ENCODE assay signal across 1 cellular context in the genomic region with DNA sequence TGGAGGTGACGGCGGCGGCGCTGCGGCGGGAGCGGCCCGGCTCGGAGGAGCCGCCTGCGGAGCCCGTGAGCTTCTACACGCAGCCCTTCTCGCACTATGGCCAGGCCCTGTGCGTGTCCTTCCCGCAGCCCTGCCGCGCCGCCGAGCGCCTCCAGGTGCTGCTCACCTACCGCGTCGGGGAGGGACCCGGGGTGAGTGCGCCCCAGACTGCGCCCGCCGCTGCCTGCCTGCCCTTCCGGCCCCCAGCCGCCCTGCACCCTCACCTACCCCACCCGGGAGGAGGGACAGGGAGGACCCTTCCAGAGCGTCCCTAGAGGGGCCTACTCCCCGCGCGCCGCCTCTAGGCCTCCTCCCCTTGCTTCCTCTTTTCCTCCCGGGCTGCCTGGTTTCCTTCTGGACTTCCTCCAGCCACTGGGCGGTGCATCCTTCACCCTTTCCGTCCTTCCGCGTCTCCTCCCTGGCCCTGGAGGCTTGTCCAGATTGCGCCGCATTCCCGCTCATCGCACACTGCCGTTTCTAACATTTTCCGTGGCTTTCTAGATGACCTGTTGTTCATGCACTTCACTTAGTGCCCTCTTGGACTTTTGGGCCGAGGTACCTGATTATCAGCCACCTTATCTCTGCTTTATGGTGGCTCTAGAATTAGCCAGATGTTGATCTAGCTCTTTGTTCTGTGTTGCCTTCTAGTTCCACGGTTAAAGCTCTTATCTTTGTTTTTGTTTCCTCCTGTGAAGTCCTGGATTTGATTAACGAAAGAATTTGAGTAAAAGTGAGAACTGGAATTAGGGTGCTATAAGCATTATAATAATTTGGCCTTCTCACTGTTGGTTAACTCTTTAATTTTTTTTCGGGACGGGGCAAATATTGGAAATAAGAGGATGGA.
A peak's percentile ranks its signal among the peaks of the same experiment; 100 is the strongest.
TF ChIP-seq lines count a peak whose summit lies in the region.

No MANE protein-coding gene starts in this region.

TF ChIP-seq in HepG2, 621 proteins besides CTCF, POLR2A, EP300 and RAD21 (continued from another document and continues in another):
- TF ChIP-seq, protein P1, sequence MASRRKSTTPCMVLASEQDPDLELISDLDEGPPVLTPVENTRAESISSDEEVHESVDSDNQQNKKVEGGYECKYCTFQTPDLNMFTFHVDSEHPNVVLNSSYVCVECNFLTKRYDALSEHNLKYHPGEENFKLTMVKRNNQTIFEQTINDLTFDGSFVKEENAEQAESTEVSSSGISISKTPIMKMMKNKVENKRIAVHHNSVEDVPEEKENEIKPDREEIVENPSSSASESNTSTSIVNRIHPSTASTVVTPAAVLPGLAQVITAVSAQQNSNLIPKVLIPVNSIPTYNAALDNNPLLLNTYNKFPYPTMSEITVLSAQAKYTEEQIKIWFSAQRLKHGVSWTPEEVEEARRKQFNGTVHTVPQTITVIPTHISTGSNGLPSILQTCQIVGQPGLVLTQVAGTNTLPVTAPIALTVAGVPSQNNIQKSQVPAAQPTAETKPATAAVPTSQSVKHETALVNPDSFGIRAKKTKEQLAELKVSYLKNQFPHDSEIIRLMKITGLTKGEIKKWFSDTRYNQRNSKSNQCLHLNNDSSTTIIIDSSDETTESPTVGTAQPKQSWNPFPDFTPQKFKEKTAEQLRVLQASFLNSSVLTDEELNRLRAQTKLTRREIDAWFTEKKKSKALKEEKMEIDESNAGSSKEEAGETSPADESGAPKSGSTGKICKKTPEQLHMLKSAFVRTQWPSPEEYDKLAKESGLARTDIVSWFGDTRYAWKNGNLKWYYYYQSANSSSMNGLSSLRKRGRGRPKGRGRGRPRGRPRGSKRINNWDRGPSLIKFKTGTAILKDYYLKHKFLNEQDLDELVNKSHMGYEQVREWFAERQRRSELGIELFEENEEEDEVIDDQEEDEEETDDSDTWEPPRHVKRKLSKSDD (CRISPR knock-in tag; IDR thresholded peaks at IDR 0.05; ENCODE audit: low read depth): no peak
- TF ChIP-seq, protein P2, sequence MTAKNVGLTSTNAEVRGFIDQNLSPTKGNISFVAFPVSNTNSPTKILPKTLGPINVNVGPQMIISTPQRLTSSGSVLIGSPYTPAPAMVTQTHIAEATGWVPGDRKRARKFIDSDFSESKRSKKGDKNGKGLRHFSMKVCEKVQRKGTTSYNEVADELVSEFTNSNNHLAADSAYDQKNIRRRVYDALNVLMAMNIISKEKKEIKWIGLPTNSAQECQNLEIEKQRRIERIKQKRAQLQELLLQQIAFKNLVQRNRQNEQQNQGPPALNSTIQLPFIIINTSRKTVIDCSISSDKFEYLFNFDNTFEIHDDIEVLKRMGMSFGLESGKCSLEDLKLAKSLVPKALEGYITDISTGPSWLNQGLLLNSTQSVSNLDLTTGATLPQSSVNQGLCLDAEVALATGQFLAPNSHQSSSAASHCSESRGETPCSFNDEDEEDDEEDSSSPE (CRISPR knock-in tag; IDR thresholded peaks at IDR 0.05): no peak; the same call in 1 of the 2 replicates
- TF ChIP-seq, protein P3, sequence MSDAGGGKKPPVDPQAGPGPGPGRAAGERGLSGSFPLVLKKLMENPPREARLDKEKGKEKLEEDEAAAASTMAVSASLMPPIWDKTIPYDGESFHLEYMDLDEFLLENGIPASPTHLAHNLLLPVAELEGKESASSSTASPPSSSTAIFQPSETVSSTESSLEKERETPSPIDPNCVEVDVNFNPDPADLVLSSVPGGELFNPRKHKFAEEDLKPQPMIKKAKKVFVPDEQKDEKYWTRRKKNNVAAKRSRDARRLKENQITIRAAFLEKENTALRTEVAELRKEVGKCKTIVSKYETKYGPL (CRISPR knock-in tag; IDR thresholded peaks at IDR 0.05): no peak
- no peak for TF ChIP-seq ZFP90 (CRISPR knock-in tag; IDR thresholded peaks at IDR 0.05; ENCODE audit: borderline replicate concordance)
- peak; percentile 54; the same call in 1 of the 2 replicates for TF ChIP-seq ZNF317 (CRISPR knock-in tag; IDR thresholded peaks at IDR 0.05)
- TF ChIP-seq, protein P4, sequence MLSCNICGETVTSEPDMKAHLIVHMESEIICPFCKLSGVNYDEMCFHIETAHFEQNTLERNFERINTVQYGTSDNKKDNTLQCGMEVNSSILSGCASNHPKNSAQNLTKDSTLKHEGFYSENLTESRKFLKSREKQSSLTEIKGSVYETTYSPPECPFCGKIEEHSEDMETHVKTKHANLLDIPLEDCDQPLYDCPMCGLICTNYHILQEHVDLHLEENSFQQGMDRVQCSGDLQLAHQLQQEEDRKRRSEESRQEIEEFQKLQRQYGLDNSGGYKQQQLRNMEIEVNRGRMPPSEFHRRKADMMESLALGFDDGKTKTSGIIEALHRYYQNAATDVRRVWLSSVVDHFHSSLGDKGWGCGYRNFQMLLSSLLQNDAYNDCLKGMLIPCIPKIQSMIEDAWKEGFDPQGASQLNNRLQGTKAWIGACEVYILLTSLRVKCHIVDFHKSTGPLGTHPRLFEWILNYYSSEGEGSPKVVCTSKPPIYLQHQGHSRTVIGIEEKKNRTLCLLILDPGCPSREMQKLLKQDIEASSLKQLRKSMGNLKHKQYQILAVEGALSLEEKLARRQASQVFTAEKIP (CRISPR knock-in tag; IDR thresholded peaks at IDR 0.05; ENCODE audit: borderline replicate concordance): no peak
- no peak for TF ChIP-seq EHMT2 (IDR thresholded peaks at IDR 0.05; ENCODE audit: borderline replicate concordance, low read depth, low read length)
- no peak for TF ChIP-seq DNMT3B (CRISPR knock-in tag; conservative IDR thresholded peaks at IDR 0.05)
- peak; percentile 33 for TF ChIP-seq RBM39 (IDR thresholded peaks at IDR 0.05; ENCODE audit: low read depth, low read length, poor library complexity, severe bottlenecking)
- TF ChIP-seq SYNCRIP (IDR thresholded peaks at IDR 0.05; ENCODE audit: insufficient read depth, low read depth, low read length): no peak
- no peak for TF ChIP-seq NFRKB (IDR thresholded peaks at IDR 0.05)
- no peak for TF ChIP-seq SNAPC2 (CRISPR knock-in tag; IDR thresholded peaks at IDR 0.05)
- TF ChIP-seq, protein P5, sequence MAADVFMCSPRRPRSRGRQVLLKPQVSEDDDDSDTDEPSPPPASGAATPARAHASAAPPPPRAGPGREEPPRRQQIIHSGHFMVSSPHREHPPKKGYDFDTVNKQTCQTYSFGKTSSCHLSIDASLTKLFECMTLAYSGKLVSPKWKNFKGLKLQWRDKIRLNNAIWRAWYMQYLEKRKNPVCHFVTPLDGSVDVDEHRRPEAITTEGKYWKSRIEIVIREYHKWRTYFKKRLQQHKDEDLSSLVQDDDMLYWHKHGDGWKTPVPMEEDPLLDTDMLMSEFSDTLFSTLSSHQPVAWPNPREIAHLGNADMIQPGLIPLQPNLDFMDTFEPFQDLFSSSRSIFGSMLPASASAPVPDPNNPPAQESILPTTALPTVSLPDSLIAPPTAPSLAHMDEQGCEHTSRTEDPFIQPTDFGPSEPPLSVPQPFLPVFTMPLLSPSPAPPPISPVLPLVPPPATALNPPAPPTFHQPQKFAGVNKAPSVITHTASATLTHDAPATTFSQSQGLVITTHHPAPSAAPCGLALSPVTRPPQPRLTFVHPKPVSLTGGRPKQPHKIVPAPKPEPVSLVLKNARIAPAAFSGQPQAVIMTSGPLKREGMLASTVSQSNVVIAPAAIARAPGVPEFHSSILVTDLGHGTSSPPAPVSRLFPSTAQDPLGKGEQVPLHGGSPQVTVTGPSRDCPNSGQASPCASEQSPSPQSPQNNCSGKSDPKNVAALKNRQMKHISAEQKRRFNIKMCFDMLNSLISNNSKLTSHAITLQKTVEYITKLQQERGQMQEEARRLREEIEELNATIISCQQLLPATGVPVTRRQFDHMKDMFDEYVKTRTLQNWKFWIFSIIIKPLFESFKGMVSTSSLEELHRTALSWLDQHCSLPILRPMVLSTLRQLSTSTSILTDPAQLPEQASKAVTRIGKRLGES (CRISPR knock-in tag; IDR thresholded peaks at IDR 0.05; ENCODE audit: borderline replicate concordance): no peak
- TF ChIP-seq IKZF4 (CRISPR knock-in tag; IDR thresholded peaks at IDR 0.05; ENCODE audit: borderline replicate concordance, low read depth, not compliant biosample characterization): no peak
- TF ChIP-seq SMAD1 (CRISPR knock-in tag; IDR thresholded peaks at IDR 0.05; ENCODE audit: borderline replicate concordance, low read depth): no peak
- TF ChIP-seq, protein P6, sequence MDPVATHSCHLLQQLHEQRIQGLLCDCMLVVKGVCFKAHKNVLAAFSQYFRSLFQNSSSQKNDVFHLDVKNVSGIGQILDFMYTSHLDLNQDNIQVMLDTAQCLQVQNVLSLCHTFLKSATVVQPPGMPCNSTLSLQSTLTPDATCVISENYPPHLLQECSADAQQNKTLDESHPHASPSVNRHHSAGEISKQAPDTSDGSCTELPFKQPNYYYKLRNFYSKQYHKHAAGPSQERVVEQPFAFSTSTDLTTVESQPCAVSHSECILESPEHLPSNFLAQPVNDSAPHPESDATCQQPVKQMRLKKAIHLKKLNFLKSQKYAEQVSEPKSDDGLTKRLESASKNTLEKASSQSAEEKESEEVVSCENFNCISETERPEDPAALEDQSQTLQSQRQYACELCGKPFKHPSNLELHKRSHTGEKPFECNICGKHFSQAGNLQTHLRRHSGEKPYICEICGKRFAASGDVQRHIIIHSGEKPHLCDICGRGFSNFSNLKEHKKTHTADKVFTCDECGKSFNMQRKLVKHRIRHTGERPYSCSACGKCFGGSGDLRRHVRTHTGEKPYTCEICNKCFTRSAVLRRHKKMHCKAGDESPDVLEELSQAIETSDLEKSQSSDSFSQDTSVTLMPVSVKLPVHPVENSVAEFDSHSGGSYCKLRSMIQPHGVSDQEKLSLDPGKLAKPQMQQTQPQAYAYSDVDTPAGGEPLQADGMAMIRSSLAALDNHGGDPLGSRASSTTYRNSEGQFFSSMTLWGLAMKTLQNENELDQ (CRISPR knock-in tag; IDR thresholded peaks at IDR 0.05; ENCODE audit: borderline replicate concordance): no peak
- TF ChIP-seq, protein P7, sequence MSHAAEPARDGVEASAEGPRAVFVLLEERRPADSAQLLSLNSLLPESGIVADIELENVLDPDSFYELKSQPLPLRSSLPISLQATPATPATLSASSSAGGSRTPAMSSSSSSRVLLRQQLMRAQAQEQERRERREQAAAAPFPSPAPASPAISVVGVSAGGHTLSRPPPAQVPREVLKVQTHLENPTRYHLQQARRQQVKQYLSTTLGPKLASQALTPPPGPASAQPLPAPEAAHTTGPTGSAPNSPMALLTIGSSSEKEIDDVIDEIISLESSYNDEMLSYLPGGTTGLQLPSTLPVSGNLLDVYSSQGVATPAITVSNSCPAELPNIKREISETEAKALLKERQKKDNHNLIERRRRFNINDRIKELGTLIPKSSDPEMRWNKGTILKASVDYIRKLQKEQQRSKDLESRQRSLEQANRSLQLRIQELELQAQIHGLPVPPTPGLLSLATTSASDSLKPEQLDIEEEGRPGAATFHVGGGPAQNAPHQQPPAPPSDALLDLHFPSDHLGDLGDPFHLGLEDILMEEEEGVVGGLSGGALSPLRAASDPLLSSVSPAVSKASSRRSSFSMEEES (CRISPR knock-in tag; IDR thresholded peaks at IDR 0.05): no peak
- TF ChIP-seq, protein P8, sequence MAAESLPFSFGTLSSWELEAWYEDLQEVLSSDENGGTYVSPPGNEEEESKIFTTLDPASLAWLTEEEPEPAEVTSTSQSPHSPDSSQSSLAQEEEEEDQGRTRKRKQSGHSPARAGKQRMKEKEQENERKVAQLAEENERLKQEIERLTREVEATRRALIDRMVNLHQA (CRISPR knock-in tag; IDR thresholded peaks at IDR 0.05): no peak
- TF ChIP-seq, protein P9, sequence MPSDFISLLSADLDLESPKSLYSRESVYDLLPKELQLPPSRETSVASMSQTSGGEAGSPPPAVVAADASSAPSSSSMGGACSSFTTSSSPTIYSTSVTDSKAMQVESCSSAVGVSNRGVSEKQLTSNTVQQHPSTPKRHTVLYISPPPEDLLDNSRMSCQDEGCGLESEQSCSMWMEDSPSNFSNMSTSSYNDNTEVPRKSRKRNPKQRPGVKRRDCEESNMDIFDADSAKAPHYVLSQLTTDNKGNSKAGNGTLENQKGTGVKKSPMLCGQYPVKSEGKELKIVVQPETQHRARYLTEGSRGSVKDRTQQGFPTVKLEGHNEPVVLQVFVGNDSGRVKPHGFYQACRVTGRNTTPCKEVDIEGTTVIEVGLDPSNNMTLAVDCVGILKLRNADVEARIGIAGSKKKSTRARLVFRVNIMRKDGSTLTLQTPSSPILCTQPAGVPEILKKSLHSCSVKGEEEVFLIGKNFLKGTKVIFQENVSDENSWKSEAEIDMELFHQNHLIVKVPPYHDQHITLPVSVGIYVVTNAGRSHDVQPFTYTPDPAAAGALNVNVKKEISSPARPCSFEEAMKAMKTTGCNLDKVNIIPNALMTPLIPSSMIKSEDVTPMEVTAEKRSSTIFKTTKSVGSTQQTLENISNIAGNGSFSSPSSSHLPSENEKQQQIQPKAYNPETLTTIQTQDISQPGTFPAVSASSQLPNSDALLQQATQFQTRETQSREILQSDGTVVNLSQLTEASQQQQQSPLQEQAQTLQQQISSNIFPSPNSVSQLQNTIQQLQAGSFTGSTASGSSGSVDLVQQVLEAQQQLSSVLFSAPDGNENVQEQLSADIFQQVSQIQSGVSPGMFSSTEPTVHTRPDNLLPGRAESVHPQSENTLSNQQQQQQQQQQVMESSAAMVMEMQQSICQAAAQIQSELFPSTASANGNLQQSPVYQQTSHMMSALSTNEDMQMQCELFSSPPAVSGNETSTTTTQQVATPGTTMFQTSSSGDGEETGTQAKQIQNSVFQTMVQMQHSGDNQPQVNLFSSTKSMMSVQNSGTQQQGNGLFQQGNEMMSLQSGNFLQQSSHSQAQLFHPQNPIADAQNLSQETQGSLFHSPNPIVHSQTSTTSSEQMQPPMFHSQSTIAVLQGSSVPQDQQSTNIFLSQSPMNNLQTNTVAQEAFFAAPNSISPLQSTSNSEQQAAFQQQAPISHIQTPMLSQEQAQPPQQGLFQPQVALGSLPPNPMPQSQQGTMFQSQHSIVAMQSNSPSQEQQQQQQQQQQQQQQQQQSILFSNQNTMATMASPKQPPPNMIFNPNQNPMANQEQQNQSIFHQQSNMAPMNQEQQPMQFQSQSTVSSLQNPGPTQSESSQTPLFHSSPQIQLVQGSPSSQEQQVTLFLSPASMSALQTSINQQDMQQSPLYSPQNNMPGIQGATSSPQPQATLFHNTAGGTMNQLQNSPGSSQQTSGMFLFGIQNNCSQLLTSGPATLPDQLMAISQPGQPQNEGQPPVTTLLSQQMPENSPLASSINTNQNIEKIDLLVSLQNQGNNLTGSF (CRISPR knock-in tag; IDR thresholded peaks at IDR 0.05): no peak
- TF ChIP-seq, protein P10, sequence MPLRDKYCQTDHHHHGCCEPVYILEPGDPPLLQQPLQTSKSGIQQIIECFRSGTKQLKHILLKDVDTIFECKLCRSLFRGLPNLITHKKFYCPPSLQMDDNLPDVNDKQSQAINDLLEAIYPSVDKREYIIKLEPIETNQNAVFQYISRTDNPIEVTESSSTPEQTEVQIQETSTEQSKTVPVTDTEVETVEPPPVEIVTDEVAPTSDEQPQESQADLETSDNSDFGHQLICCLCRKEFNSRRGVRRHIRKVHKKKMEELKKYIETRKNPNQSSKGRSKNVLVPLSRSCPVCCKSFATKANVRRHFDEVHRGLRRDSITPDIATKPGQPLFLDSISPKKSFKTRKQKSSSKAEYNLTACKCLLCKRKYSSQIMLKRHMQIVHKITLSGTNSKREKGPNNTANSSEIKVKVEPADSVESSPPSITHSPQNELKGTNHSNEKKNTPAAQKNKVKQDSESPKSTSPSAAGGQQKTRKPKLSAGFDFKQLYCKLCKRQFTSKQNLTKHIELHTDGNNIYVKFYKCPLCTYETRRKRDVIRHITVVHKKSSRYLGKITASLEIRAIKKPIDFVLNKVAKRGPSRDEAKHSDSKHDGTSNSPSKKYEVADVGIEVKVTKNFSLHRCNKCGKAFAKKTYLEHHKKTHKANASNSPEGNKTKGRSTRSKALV (CRISPR knock-in tag; IDR thresholded peaks at IDR 0.05): peak; percentile 76
- TF ChIP-seq ZNF550 (CRISPR knock-in tag; IDR thresholded peaks at IDR 0.05; ENCODE audit: borderline replicate concordance): no peak
